Comparison of ENCODE assay signal across 21 cellular contexts in genomic region chr5:40240671-40241070, GRCh38.
"Had no signal": no experiment of that assay in that cellular context is flagged by ENCODE, and none has a peak within 500 bp of the region (broad histone marks: within the 10 kb centered on the region; RNA-seq: fewer than 3 reads in every experiment).

No MANE protein-coding gene starts in this region.

- H3K4me3 ChIP-seq: esophagus squamous epithelium, gastrocnemius medialis, lower lobe of right lung, pancreas, right lobe of liver, suprapubic skin, transverse colon, upper lobe of right lung, uterus had no signal

- H3K36me3 ChIP-seq: esophagus squamous epithelium, gastrocnemius medialis, lower lobe of right lung, neutrophil, pancreas, right lobe of liver, suprapubic skin, transverse colon, upper lobe of right lung, uterus had no signal

- H3K9me3 ChIP-seq: esophagus squamous epithelium, gastrocnemius medialis, neutrophil, pancreas, right lobe of liver, transverse colon, upper lobe of right lung, uterus had no signal

- H3K27ac Mint-ChIP-seq: effector memory CD8-positive, alpha-beta T cell; naive thymus-derived CD8-positive, alpha-beta T cell; progenitor cell of endocrine pancreas; stimulated activated naive B cell treated with anti-CD40 and anti-IgM and Interleukin-4, amounts not matched to agents 10 μg/mL and 1 μg/mL and 100 μg/mL, for 72 hours; stimulated activated naive CD8-positive, alpha-beta T cell treated with anti-CD3 and anti-CD28 coated beads, Interleukin-15, Interleukin-2, amounts not matched to agents 100 ng/mL and 50 ng/mL, for 24 hours had no signal

- H3K9me3 Mint-ChIP-seq: neural crest cell had no signal

- H3K4me1 Mint-ChIP-seq: naive thymus-derived CD8-positive, alpha-beta T cell; neural crest cell had no signal

- DNase-seq: cortex of kidney; effector memory CD8-positive, alpha-beta T cell; erythroblast; esophagus squamous epithelium; gastrocnemius medialis; head of caudate nucleus; left ventricle myocardium superior; lower lobe of right lung; naive thymus-derived CD8-positive, alpha-beta T cell; pancreas; right lobe of liver; small intestine; stimulated activated naive B cell treated with anti-CD40 and anti-IgM and Interleukin-4, amounts not matched to agents 10 μg/mL and 1 μg/mL and 100 μg/mL, for 72 hours; transverse colon; upper lobe of right lung; uterus had no signal

- H3K4me3 Mint-ChIP-seq: effector memory CD8-positive, alpha-beta T cell; naive thymus-derived CD8-positive, alpha-beta T cell; neural crest cell; stimulated activated naive B cell treated with anti-CD40 and anti-IgM and Interleukin-4, amounts not matched to agents 10 μg/mL and 1 μg/mL and 100 μg/mL, for 72 hours; stimulated activated naive CD8-positive, alpha-beta T cell treated with anti-CD3 and anti-CD28 coated beads, Interleukin-15, Interleukin-2, amounts not matched to agents 100 ng/mL and 50 ng/mL, for 24 hours had no signal

- H3K27me3 ChIP-seq: esophagus squamous epithelium, gastrocnemius medialis, neutrophil, pancreas, right lobe of liver, suprapubic skin, transverse colon, upper lobe of right lung, uterus had no signal

- H3K4me1 ChIP-seq: esophagus squamous epithelium, gastrocnemius medialis, lower lobe of right lung, pancreas, right lobe of liver, suprapubic skin, transverse colon, upper lobe of right lung, uterus had no signal

- H3K27me3 Mint-ChIP-seq: effector memory CD8-positive, alpha-beta T cell; naive thymus-derived CD8-positive, alpha-beta T cell; progenitor cell of endocrine pancreas; stimulated activated naive CD8-positive, alpha-beta T cell treated with anti-CD3 and anti-CD28 coated beads, Interleukin-15, Interleukin-2, amounts not matched to agents 100 ng/mL and 50 ng/mL, for 24 hours had no signal

- H3K27ac ChIP-seq: esophagus squamous epithelium, gastrocnemius medialis, lower lobe of right lung, neutrophil, pancreas, right lobe of liver, suprapubic skin, transverse colon, upper lobe of right lung, uterus had no signal
